In genomic region chr11:5536482-5536881, GRCh38 we compare ENCODE assay signal across 1 cellular context.
TF ChIP-seq lines count a peak whose summit lies in the region.

No MANE protein-coding gene starts in this region.

TF ChIP-seq in K562, 482 proteins besides CTCF, POLR2A, EP300 and RAD21:
- TF ChIP-seq TRIM24 (IDR thresholded peaks at IDR 0.05) (0 out of 4 replicates have a peak, but pooled peaks of 1 of the 2 experiments have one; percentile 25), HNRNPUL1 (IDR thresholded peaks at IDR 0.05; ENCODE audit: low read length) (no peak), TRIM28 (IDR thresholded peaks at IDR 0.05) (0 out of 2 replicates have a peak, but pooled peaks have one; percentile 31), ZFX (CRISPR knock-in tag; IDR thresholded peaks at IDR 0.05) (no peak), AFF1 (IDR thresholded peaks at IDR 0.05; ENCODE audit: low read depth in 1 of 2, partially characterized antibody in 2 of 2) (peak in 1 of 2 experiments; percentile 98)
